Comparison of ENCODE assay signal across 8 cellular contexts in the genomic region with DNA sequence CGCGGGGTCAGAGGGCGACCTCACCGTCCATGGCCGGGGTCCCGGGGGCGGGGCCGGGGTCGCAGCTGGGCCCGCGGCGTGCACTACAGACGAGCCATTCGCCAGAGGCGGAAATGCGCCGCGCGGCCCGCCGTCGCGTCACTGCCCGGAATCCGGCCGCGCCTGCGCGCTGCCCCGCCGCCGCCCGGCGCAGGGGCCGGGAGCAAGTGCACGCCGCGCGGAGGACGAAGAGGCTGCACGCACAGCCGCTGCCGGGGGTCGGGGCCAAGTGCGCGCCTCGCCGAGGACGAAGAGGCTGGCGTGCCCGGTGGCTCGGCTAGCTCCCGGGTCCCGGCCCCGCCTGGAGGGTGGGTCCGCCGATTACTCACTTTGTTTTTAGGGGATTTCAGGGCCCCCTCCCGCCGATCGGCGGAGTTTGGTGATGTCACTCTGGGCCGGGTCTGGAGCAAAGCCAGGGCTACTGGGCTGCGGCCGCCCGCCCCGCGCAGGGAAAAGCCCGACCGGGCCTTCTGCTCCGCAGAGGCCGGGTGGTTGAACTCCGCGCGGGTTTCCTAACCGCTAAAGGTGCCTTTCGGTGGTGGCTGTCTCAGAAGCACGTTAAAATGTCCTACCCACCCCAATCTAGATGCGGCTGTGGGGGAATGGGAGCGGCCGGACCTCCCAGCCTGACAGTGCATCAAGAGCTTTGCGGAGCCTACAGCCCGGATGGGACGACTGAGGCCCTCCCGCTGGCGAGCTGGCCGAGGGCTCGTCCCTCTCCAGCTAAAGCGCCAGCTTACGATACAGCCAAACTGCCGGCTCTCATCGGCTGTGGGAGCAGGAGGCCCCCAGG. TPM values are rescaled to one million over a fixed set of nuclear protein-coding genes. Genes with fewer than 3 reads are reported as not detected.
DNase-seq lines count a peak whose midpoint lies in the region; ATAC-seq and TF ChIP-seq lines count a peak whose summit lies in the region.

Gene RELA, minus strand, starts transcription at position 115 of the 832 bp plus-strand sequence. Its CDS starts 84 bp downstream, at position 31.

- peaks cover 28% of the 10 kb centered on the region for H3K36me3 ChIP-seq in BJ (ENCODE audit: control insufficient read depth, insufficient read depth, low read length)
- peaks cover 6 to 25% (median 22%) of the 10 kb centered on the region in 4 donors for H3K36me3 ChIP-seq in liver (ENCODE audit: control insufficient read depth in 4 of 4, insufficient read depth in 3 of 4, low read depth in 1 of 4, low read length in 3 of 4)

- intact Hi-C loops in dendritic cell treated with granulocyte-macrophage colony-stimulating factor and Interleukin-4, amounts not matched to agents 40 ng/mL and 50 ng/mL, for 4 days (cut with micrococcal nuclease): loop anchor here (1.0 kb wide), 2 partner anchors 10 to 48 kb away; partner anchors contain the start of gene PCNX3

- under 1% methylated on average over 91 of the region's 91 CpGs for WGBS in liver

- H3K27ac Mint-ChIP-seq in dendritic cell treated with granulocyte-macrophage colony-stimulating factor and Interleukin-4, amounts not matched to agents 40 ng/mL and 50 ng/mL, for 4 days: peak within 1 kb of the TSS; percentile 95

- H3K4me1 ChIP-seq in liver (ENCODE audit: control insufficient read depth in 4 of 4, insufficient read depth in 4 of 4, low read length in 3 of 4): peaks cover 0 to 30% (median 16%) of the 10 kb centered on the region in 4 donors

- DNase-seq in BJ (ENCODE audit: low read depth): peak; percentile 61
- DNase-seq in NCI-H526 treated with DMSO at 0.1 percent for 48 hours (lab: John Stamatoyannopoulos, UW): peak; percentile 91
- DNase-seq in activated CD4-positive, alpha-beta T cell treated with anti-CD3 and anti-CD28 coated beads, Interleukin-2, amount 50 U/mL, for 24 hours (ENCODE audit: low read depth in 1 of 2, low spot score in 1 of 2): peak; percentile 77 to 81
- peak; percentile 89 for DNase-seq in stimulated activated CD4-positive, alpha-beta T cell treated with anti-CD3 and anti-CD28 coated beads, Interleukin-4, amount 100 ng/mL, for 24 hours

- peak within 1 kb of the TSS; percentile 54 for H3K4me3 ChIP-seq in BJ (ENCODE audit: low read depth, low read length)
- peak within 1 kb of the TSS; percentile 83 to 100 (median 98) for H3K4me3 ChIP-seq in liver (ENCODE audit: low read depth in 1 of 3, low read length in 3 of 3)

- H3K4me1 Mint-ChIP-seq in dendritic cell treated with granulocyte-macrophage colony-stimulating factor and Interleukin-4, amounts not matched to agents 40 ng/mL and 50 ng/mL, for 4 days (ENCODE audit: low read depth): peaks cover 27% of the 10 kb centered on the region

- ATAC-seq in HG03378 (IDR thresholded peaks at IDR 0.05; ENCODE audit: unreplicated experiment): peak; percentile 61

- peak; percentile 72 for TF ChIP-seq POLR2A in GM19099 (IDR thresholded peaks at IDR 0.05; ENCODE audit: extremely low read depth, insufficient read length, low read depth)

- no peak for TF ChIP-seq CTCF in BJ (IDR thresholded peaks at IDR 0.05; ENCODE audit: insufficient read depth, low read depth, low read length)
- TF ChIP-seq CTCF in liver (IDR thresholded peaks at IDR 0.05; ENCODE audit: low read depth, low read length, missing input control): no peak

- no peaks in the 10 kb centered on the region for H3K9me3 Mint-ChIP-seq in dendritic cell treated with granulocyte-macrophage colony-stimulating factor and Interleukin-4, amounts not matched to agents 40 ng/mL and 50 ng/mL, for 4 days

- TF ChIP-seq RAD21 in liver (IDR thresholded peaks at IDR 0.05): peak; percentile 16 to 26

- H3K27me3 ChIP-seq in BJ (ENCODE audit: control insufficient read depth, insufficient read depth, low read length) (no peaks in the 10 kb centered on the region), liver (ENCODE audit: control insufficient read depth in 4 of 4, insufficient read depth in 4 of 4, low read length in 3 of 4) (no peaks in the 10 kb centered on the region)

- peak within 1 kb of the TSS; percentile 99 to 100 for H3K9ac ChIP-seq in liver (ENCODE audit: low read depth in 1 of 2, low read length in 2 of 2)

- no peaks in the 10 kb centered on the region for H3K27me3 Mint-ChIP-seq in dendritic cell treated with granulocyte-macrophage colony-stimulating factor and Interleukin-4, amounts not matched to agents 40 ng/mL and 50 ng/mL, for 4 days

- H3K36me3 Mint-ChIP-seq in dendritic cell treated with granulocyte-macrophage colony-stimulating factor and Interleukin-4, amounts not matched to agents 40 ng/mL and 50 ng/mL, for 4 days (ENCODE audit: low read depth): peaks cover 48% of the 10 kb centered on the region

- H3K4me3 Mint-ChIP-seq in dendritic cell treated with granulocyte-macrophage colony-stimulating factor and Interleukin-4, amounts not matched to agents 40 ng/mL and 50 ng/mL, for 4 days: peak within 1 kb of the TSS; percentile 82

- peak within 1 kb of the TSS; percentile 100 for H3K27ac ChIP-seq in liver (ENCODE audit: low read depth in 1 of 2, low read length in 2 of 2)

- H3K9me3 ChIP-seq in liver (ENCODE audit: control insufficient read depth in 4 of 4, low read length in 3 of 4): no peaks in the 10 kb centered on the region

- CTCF ChIA-PET in BJ (lab: Yijun Ruan, JAX): interaction anchor here (0.6 to 2.0 kb wide), 8 partner anchors 10 to 382 kb away, joined by 3 to 6 read pairs (median 4); partner anchors contain the start of genes FIBP, KAT5, RNASEH2C and SIPA1

- POLR2A ChIA-PET in BJ (lab: Charles Lee): interaction anchor here (0.6 to 1.4 kb wide), 2 partner anchors 170 to 227 kb away, joined by 3 to 7 read pairs; partner anchors contain the start of gene CCDC85B

TF ChIP-seq in liver, 16 proteins besides CTCF, POLR2A, EP300 and RAD21:
- TF ChIP-seq SP1 (IDR thresholded peaks at IDR 0.05) (peak; percentile 62), FOXA1 (IDR thresholded peaks at IDR 0.05) (no peak), FOXA2 (IDR thresholded peaks at IDR 0.05) (no peak), HNF4G (IDR thresholded peaks at IDR 0.05) (no peak), NR2F2 (IDR thresholded peaks at IDR 0.05) (peak; percentile 24), TAF1 (conservative IDR thresholded peaks at IDR 0.05) (peak; percentile 36), REST (IDR thresholded peaks at IDR 0.05) (peak; percentile 58), JUND (IDR thresholded peaks at IDR 0.05) (peak; percentile 64 to 80), RXRA (IDR thresholded peaks at IDR 0.05) (peak; percentile 42 to 48), HNF4A (conservative IDR thresholded peaks at IDR 0.05) (no peak), GABPA (IDR thresholded peaks at IDR 0.05 in 1 of 2, conservative IDR thresholded peaks at IDR 0.05 in 1 of 2) (peak in 1 of 2 donors; percentile 33), YY1 (IDR thresholded peaks at IDR 0.05) (peak; percentile 60), EGR1 (IDR thresholded peaks at IDR 0.05; ENCODE audit: low read depth in 2 of 2) (no peak), ATF3 (IDR thresholded peaks at IDR 0.05) (no peak), ZBTB33 (IDR thresholded peaks at IDR 0.05) (no peak)
- TF ChIP-seq, protein P1, sequence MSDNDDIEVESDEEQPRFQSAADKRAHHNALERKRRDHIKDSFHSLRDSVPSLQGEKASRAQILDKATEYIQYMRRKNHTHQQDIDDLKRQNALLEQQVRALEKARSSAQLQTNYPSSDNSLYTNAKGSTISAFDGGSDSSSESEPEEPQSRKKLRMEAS (IDR thresholded peaks at IDR 0.05): no peak

RNA-seq across cellular contexts. Expression of gene RELA, which starts in this region (rescaled TPM):
- polyA plus RNA-seq in BJ (2011; rRNA removed) (27.6 and 46.2 TPM in 2 replicates), liver (10 to 100 TPM; 21.3 to 30.7 TPM)
- 31.1 and 36.4 TPM in 2 replicates for polyA minus RNA-seq in BJ (2011; rRNA and poly(A)+ RNA removed)
- 10 to 100 TPM; 11.1 to 22.6 TPM for total RNA-seq in liver

Comparison
In these comparisons a context has a peak if more than half of its experiments do, and no peak if none do; other contexts are left out.
1. Peak in every context shown above with its lines: DNase-seq, ATAC-seq, H3K4me3 ChIP-seq and H3K27ac ChIP-seq.